ENCODE assay signal across 1 cellular context in genomic region chr2:69171829-69172228, GRCh38.
TF ChIP-seq lines count a peak whose summit lies in the region.

No MANE protein-coding gene starts in this region.

TF ChIP-seq in SK-N-SH treated with all-trans-retinoic acid at 6 μM for 48 hours, 23 proteins besides CTCF, POLR2A, EP300 and RAD21 (continued from another document):
- TF ChIP-seq CSRNP3 (CRISPR knock-in tag; IDR thresholded peaks at IDR 0.05) (no peak), BACH2 (CRISPR knock-in tag; IDR thresholded peaks at IDR 0.05; ENCODE audit: borderline replicate concordance) (no peak), ZFP30 (CRISPR knock-in tag; IDR thresholded peaks at IDR 0.05) (no peak), GLIS3 (CRISPR knock-in tag; IDR thresholded peaks at IDR 0.05) (no peak), ESRRG (CRISPR knock-in tag; IDR thresholded peaks at IDR 0.05) (no peak), ZNF70 (CRISPR knock-in tag; IDR thresholded peaks at IDR 0.05) (no peak), ISL1 (CRISPR knock-in tag; IDR thresholded peaks at IDR 0.05) (no peak), POU6F1 (CRISPR knock-in tag; IDR thresholded peaks at IDR 0.05; ENCODE audit: borderline replicate concordance, low read depth) (no peak), RARB (CRISPR knock-in tag; IDR thresholded peaks at IDR 0.05) (no peak)
- TF ChIP-seq, protein P1, sequence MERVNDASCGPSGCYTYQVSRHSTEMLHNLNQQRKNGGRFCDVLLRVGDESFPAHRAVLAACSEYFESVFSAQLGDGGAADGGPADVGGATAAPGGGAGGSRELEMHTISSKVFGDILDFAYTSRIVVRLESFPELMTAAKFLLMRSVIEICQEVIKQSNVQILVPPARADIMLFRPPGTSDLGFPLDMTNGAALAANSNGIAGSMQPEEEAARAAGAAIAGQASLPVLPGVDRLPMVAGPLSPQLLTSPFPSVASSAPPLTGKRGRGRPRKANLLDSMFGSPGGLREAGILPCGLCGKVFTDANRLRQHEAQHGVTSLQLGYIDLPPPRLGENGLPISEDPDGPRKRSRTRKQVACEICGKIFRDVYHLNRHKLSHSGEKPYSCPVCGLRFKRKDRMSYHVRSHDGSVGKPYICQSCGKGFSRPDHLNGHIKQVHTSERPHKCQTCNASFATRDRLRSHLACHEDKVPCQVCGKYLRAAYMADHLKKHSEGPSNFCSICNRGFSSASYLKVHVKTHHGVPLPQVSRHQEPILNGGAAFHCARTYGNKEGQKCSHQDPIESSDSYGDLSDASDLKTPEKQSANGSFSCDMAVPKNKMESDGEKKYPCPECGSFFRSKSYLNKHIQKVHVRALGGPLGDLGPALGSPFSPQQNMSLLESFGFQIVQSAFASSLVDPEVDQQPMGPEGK (CRISPR knock-in tag; IDR thresholded peaks at IDR 0.05; ENCODE audit: borderline replicate concordance): no peak
